In genomic region chr15:64287953-64288352, GRCh38 we compare ENCODE assay signal across 29 cellular contexts.
"Had no signal": no experiment of that assay in that cellular context is flagged by ENCODE, and none has a peak within 500 bp of the region (broad histone marks: within the 10 kb centered on the region; RNA-seq: fewer than 3 reads in every experiment).

No MANE protein-coding gene starts in this region.

- H3K4me1 ChIP-seq: ascending aorta had no signal

- H3K4me1 Mint-ChIP-seq: activated naive CD4-positive, alpha-beta T cell treated with anti-CD3 and anti-CD28 coated beads, Interleukin-2, amount 10 ng/mL, durations not matched to agents 7 days and 5 days had no signal

- H3K4me3 Mint-ChIP-seq: activated CD4-positive, alpha-beta memory T cell treated with anti-CD3 and anti-CD28 coated beads, Interleukin-2, amount 10 ng/mL, durations not matched to agents 7 days and 5 days; activated CD4-positive, alpha-beta T cell treated with anti-CD3 and anti-CD28 coated beads, Interleukin-2, amount 10 ng/mL, durations not matched to agents 7 days and 5 days; activated naive CD4-positive, alpha-beta T cell treated with anti-CD3 and anti-CD28 coated beads, Interleukin-2, amount 10 ng/mL, durations not matched to agents 7 days and 5 days; activated naive CD8-positive, alpha-beta T cell treated with anti-CD3 and anti-CD28 coated beads, Interleukin-2, amount 10 ng/mL, durations not matched to agents 7 days and 5 days; activated T-cell treated with anti-CD3 and anti-CD28 coated beads, Interleukin-2, amount 50 U/mL, for 24 hours; activated T-cell treated with anti-CD3 and anti-CD28 coated beads, Interleukin-2, amount 50 U/mL, for 72 hours; brain; central memory CD8-positive, alpha-beta T cell had no signal

- H3K27ac ChIP-seq: ascending aorta, epithelial cell of prostate, esophagus squamous epithelium had no signal

- ATAC-seq: activated naive CD4-positive, alpha-beta T cell treated with anti-CD3 and anti-CD28 coated beads, Interleukin-2, amount 50 U/mL, for 72 hours; activated T-cell treated with anti-CD3 and anti-CD28 coated beads, Interleukin-2, amount 50 U/mL, for 72 hours had no signal

- H3K36me3 Mint-ChIP-seq: activated naive CD4-positive, alpha-beta T cell treated with anti-CD3 and anti-CD28 coated beads, Interleukin-2, amount 50 U/mL, for 72 hours had no signal

- H3K9me3 Mint-ChIP-seq: activated CD4-positive, alpha-beta memory T cell treated with anti-CD3 and anti-CD28 coated beads, Interleukin-2, amount 10 ng/mL, durations not matched to agents 7 days and 5 days; activated CD4-positive, alpha-beta T cell treated with anti-CD3 and anti-CD28 coated beads, Interleukin-2, amount 10 ng/mL, durations not matched to agents 7 days and 5 days; activated naive CD4-positive, alpha-beta T cell treated with anti-CD3 and anti-CD28 coated beads, Interleukin-2, amount 10 ng/mL, durations not matched to agents 7 days and 5 days; activated naive CD4-positive, alpha-beta T cell treated with anti-CD3 and anti-CD28 coated beads, Interleukin-2, amount 50 U/mL, for 72 hours; activated naive CD8-positive, alpha-beta T cell treated with anti-CD3 and anti-CD28 coated beads, Interleukin-2, amount 10 ng/mL, durations not matched to agents 7 days and 5 days; activated T-cell treated with anti-CD3 and anti-CD28 coated beads, Interleukin-2, amount 50 U/mL, for 24 hours; activated T-cell treated with anti-CD3 and anti-CD28 coated beads, Interleukin-2, amount 50 U/mL, for 72 hours; brain; central memory CD8-positive, alpha-beta T cell had no signal

- H3K36me3 ChIP-seq: ascending aorta, esophagus squamous epithelium had no signal

- FAIRE-seq: bronchial epithelial cell, colon, endometrium, endothelial cell of umbilical vein had no signal

- H3K4me3 ChIP-seq: ascending aorta, esophagus squamous epithelium had no signal

- H3K9me3 ChIP-seq: ascending aorta, esophagus squamous epithelium had no signal

- H3K27me3 ChIP-seq: ascending aorta, esophagus squamous epithelium had no signal

- DNase-seq: activated CD4-positive, alpha-beta memory T cell treated with anti-CD3 and anti-CD28 coated beads, Interleukin-2, amount 10 ng/mL, durations not matched to agents 7 days and 5 days; activated CD4-positive, alpha-beta T cell treated with anti-CD3 and anti-CD28 coated beads for 4 hours; activated CD4-positive, alpha-beta T cell treated with anti-CD3 and anti-CD28 coated beads, Interleukin-2, amount 10 ng/mL, durations not matched to agents 7 days and 5 days; activated CD4-positive, alpha-beta T cell treated with anti-CD3 and anti-CD28 coated beads, Interleukin-2, amount 50 U/mL, for 4 hours; activated CD4-positive, CD25-positive, alpha-beta regulatory T cell; activated CD4-positive, CD25-positive, alpha-beta regulatory T cell treated with anti-CD3 and anti-CD28 coated beads, Interleukin-2, amount 50 U/mL, for 72 hours; activated CD8-positive, alpha-beta memory T cell treated with anti-CD3 and anti-CD28 coated beads, Interleukin-2, amount 50 U/mL, for 48 hours; activated gamma-delta T cell; activated naive CD4-positive, alpha-beta T cell; activated naive CD4-positive, alpha-beta T cell treated with anti-CD3 and anti-CD28 coated beads, Interleukin-2, amount 10 ng/mL, durations not matched to agents 7 days and 5 days; activated naive CD8-positive, alpha-beta T cell treated with anti-CD3 and anti-CD28 coated beads, Interleukin-2, amount 10 ng/mL, durations not matched to agents 7 days and 5 days; activated T-cell treated with anti-CD3 and anti-CD28 coated beads for 4 hours; activated T-cell treated with anti-CD3 and anti-CD28 coated beads, Interleukin-2, amount 50 U/mL, for 24 hours; activated T-cell treated with anti-CD3 and anti-CD28 coated beads, Interleukin-2, amount 50 U/mL, for 72 hours; cortex of kidney; effector CD4-positive, alpha-beta T cell; esophagus squamous epithelium; foreskin melanocyte; head of caudate nucleus; T-helper 2 cell had no signal

- H3K27me3 Mint-ChIP-seq: activated CD4-positive, alpha-beta memory T cell treated with anti-CD3 and anti-CD28 coated beads, Interleukin-2, amount 10 ng/mL, durations not matched to agents 7 days and 5 days; activated CD4-positive, alpha-beta T cell treated with anti-CD3 and anti-CD28 coated beads, Interleukin-2, amount 10 ng/mL, durations not matched to agents 7 days and 5 days; activated naive CD4-positive, alpha-beta T cell treated with anti-CD3 and anti-CD28 coated beads, Interleukin-2, amount 10 ng/mL, durations not matched to agents 7 days and 5 days; activated naive CD8-positive, alpha-beta T cell treated with anti-CD3 and anti-CD28 coated beads, Interleukin-2, amount 10 ng/mL, durations not matched to agents 7 days and 5 days; activated T-cell treated with anti-CD3 and anti-CD28 coated beads, Interleukin-2, amount 50 U/mL, for 24 hours; central memory CD8-positive, alpha-beta T cell had no signal

- H3K27ac Mint-ChIP-seq: activated CD4-positive, alpha-beta memory T cell treated with anti-CD3 and anti-CD28 coated beads, Interleukin-2, amount 10 ng/mL, durations not matched to agents 7 days and 5 days; activated CD4-positive, alpha-beta T cell treated with anti-CD3 and anti-CD28 coated beads, Interleukin-2, amount 10 ng/mL, durations not matched to agents 7 days and 5 days; activated naive CD4-positive, alpha-beta T cell treated with anti-CD3 and anti-CD28 coated beads, Interleukin-2, amount 10 ng/mL, durations not matched to agents 7 days and 5 days; activated naive CD4-positive, alpha-beta T cell treated with anti-CD3 and anti-CD28 coated beads, Interleukin-2, amount 50 U/mL, for 72 hours; activated naive CD8-positive, alpha-beta T cell treated with anti-CD3 and anti-CD28 coated beads, Interleukin-2, amount 10 ng/mL, durations not matched to agents 7 days and 5 days; activated T-cell treated with anti-CD3 and anti-CD28 coated beads, Interleukin-2, amount 50 U/mL, for 24 hours; activated T-cell treated with anti-CD3 and anti-CD28 coated beads, Interleukin-2, amount 50 U/mL, for 72 hours; brain had no signal
